ENCODE assay signal across 8 cellular contexts in genomic region chr1:224615861-224616760, GRCh38. TPM values are rescaled to one million over a fixed set of nuclear protein-coding genes. Genes with fewer than 3 reads are reported as not detected.
A peak's percentile ranks its signal among the peaks of the same experiment; 100 is the strongest.
DNase-seq lines count a peak whose midpoint lies in the region; ATAC-seq, FAIRE-seq and TF ChIP-seq lines count a peak whose summit lies in the region.

CNIH3 (plus strand) TSS chr1:224616317; CDS start chr1:224617175, 858 bp downstream.

- no peaks in the 10 kb centered on the region for H3K79me1 ChIP-seq in H9 (ENCODE audit: insufficient read depth, low read depth, low read length, poor library complexity, severe bottlenecking)

- no peak within 1 kb of the TSS for H2BK12ac ChIP-seq in H9 (ENCODE audit: insufficient read length, low read depth, low read length)

- DNase-seq in AG08395 (ENCODE audit: low spot score) (peak; percentile 62), H9 (peak; percentile 90), NCI-H82 treated with DMSO at 0.1 percent for 48 hours (lab: John Stamatoyannopoulos, UW; ENCODE audit: unreplicated experiment) (peak; percentile 13), RCC 7860 (ENCODE audit: low spot score) (no peak)
- DNase-seq in activated naive CD8-positive, alpha-beta T cell treated with anti-CD3 and anti-CD28 coated beads, Interleukin-2, amount 10 ng/mL, durations not matched to agents 7 days and 5 days = peak; percentile 60
- DNase-seq in stimulated activated CD4-positive, alpha-beta T cell treated with anti-CD3 and anti-CD28 coated beads, Interleukin-2, amount 100 ng/mL, for 24 hours = peak; percentile 26 to 54

- WGBS in H9 (ENCODE audit: extremely low coverage, insufficient read length, low lambda C conversion rate) = no CpG with 5 or more reads among the region's 91 CpGs

- H3K27ac ChIP-seq in H9 (ENCODE audit: insufficient read length, low read depth, low read length) (no peak within 1 kb of the TSS), iPS-18a (ENCODE audit: low read length) (no peak within 1 kb of the TSS)

- peak within 1 kb of the TSS; percentile 53 for H3K4me2 ChIP-seq in H9 (ENCODE audit: insufficient read depth, insufficient read length, low read length)

- H3K56ac ChIP-seq in H9 (ENCODE audit: insufficient read length, low read depth, low read length) = no peak within 1 kb of the TSS

- no peak within 1 kb of the TSS for H2BK15ac ChIP-seq in H9 (ENCODE audit: low read depth, low read length)

- peaks cover 23% of the 10 kb centered on the region for H3K23me2 ChIP-seq in H9 (ENCODE audit: insufficient read length, low read depth, low read length, poor library complexity, severe bottlenecking)

- peaks cover 15 to 22% of the 10 kb centered on the region in 2 experiments for H3K4me1 Mint-ChIP-seq in H9
- H3K4me1 Mint-ChIP-seq in activated naive CD8-positive, alpha-beta T cell treated with anti-CD3 and anti-CD28 coated beads, Interleukin-2, amount 10 ng/mL, durations not matched to agents 7 days and 5 days = peaks cover 15% of the 10 kb centered on the region

- H2AK5ac ChIP-seq in H9 (ENCODE audit: insufficient read length, low read length) = no peak within 1 kb of the TSS

- H3K9me3 ChIP-seq in H9 (ENCODE audit: control insufficient read depth, low read depth, low read length) (no peaks in the 10 kb centered on the region), iPS-18a (ENCODE audit: control insufficient read depth, low read depth, low read length) (no peaks in the 10 kb centered on the region)

- H3K4me3 ChIP-seq in iPS-18a (ENCODE audit: low read length) = peak within 1 kb of the TSS; percentile 71

- H3T11ph ChIP-seq in H9 (ENCODE audit: low read length) = no peak within 1 kb of the TSS

- no peak within 1 kb of the TSS for H3K27ac Mint-ChIP-seq in H9
- no peak within 1 kb of the TSS for H3K27ac Mint-ChIP-seq in activated naive CD8-positive, alpha-beta T cell treated with anti-CD3 and anti-CD28 coated beads, Interleukin-2, amount 10 ng/mL, durations not matched to agents 7 days and 5 days

- H2BK120ac ChIP-seq in H9 (ENCODE audit: low read depth, low read length, poor library complexity, severe bottlenecking) = no peak within 1 kb of the TSS

- H3K23ac ChIP-seq in H9 (ENCODE audit: insufficient read length, low read depth, low read length) = no peak within 1 kb of the TSS

- H3K4me3 Mint-ChIP-seq in H9 = peak within 1 kb of the TSS; percentile 64 to 82
- peak within 1 kb of the TSS; percentile 62 for H3K4me3 Mint-ChIP-seq in activated naive CD8-positive, alpha-beta T cell treated with anti-CD3 and anti-CD28 coated beads, Interleukin-2, amount 10 ng/mL, durations not matched to agents 7 days and 5 days

- no peaks in the 10 kb centered on the region for H4K20me1 ChIP-seq in H9 (ENCODE audit: control insufficient read depth, insufficient read depth, insufficient read length)

- H3K18ac ChIP-seq in H9 (ENCODE audit: insufficient read length, low read depth, low read length) = no peak within 1 kb of the TSS

- FAIRE-seq in RCC 7860 (lab: Jason Lieb, UNC) = no peak

- H3K27me3 ChIP-seq in H9 (ENCODE audit: insufficient read depth, low read length) (peaks cover 41% of the 10 kb centered on the region), iPS-18a (ENCODE audit: control insufficient read depth, insufficient read depth, low read length) (peaks cover 74% of the 10 kb centered on the region)

- peak; percentile 65 for ATAC-seq in activated naive CD8-positive, alpha-beta T cell treated with anti-CD3 and anti-CD28 coated beads, Interleukin-2, amount 10 ng/mL, durations not matched to agents 7 days and 5 days (ENCODE audit: low read depth)
- ATAC-seq in GM21390 (IDR thresholded peaks at IDR 0.05; ENCODE audit: unreplicated experiment) = no peak

- peak within 1 kb of the TSS; percentile 83 for H2AFZ ChIP-seq in H9 (ENCODE audit: low read length)

- H3K79me2 ChIP-seq in H9 (ENCODE audit: insufficient read depth, low read length) = no peaks in the 10 kb centered on the region

- peaks cover 93% of the 10 kb centered on the region for H3K27me3 Mint-ChIP-seq in H9 (ENCODE audit: low read depth)
- H3K27me3 Mint-ChIP-seq in activated naive CD8-positive, alpha-beta T cell treated with anti-CD3 and anti-CD28 coated beads, Interleukin-2, amount 10 ng/mL, durations not matched to agents 7 days and 5 days = peaks cover 68% of the 10 kb centered on the region

- peak within 1 kb of the TSS; percentile 14; the same call in 1 of the 2 replicates for H3K14ac ChIP-seq in H9 (ENCODE audit: insufficient read depth, low read length)

- H3K9ac ChIP-seq in H9 (ENCODE audit: extremely low read depth, insufficient read length, low read length) (no peak within 1 kb of the TSS), iPS-18a (ENCODE audit: low read length) (peak within 1 kb of the TSS; percentile 4)

- H2BK20ac ChIP-seq in H9 (ENCODE audit: low read depth, low read length, poor library complexity, severe bottlenecking) = no peak within 1 kb of the TSS

- H4K8ac ChIP-seq in H9 (replicated peaks; ENCODE audit: insufficient read length, low read depth, low read length) = no peak within 1 kb of the TSS

- no peak within 1 kb of the TSS for H4K91ac ChIP-seq in H9 (ENCODE audit: insufficient read length, low read depth, low read length)

- no peaks in the 10 kb centered on the region; a peak in 2 of 7 replicates for H3K36me3 Mint-ChIP-seq in H9 (ENCODE audit: insufficient read depth in 1 of 3, low read depth in 3 of 3)
- H3K36me3 Mint-ChIP-seq in activated naive CD8-positive, alpha-beta T cell treated with anti-CD3 and anti-CD28 coated beads, Interleukin-2, amount 10 ng/mL, durations not matched to agents 7 days and 5 days = no peaks in the 10 kb centered on the region

- POLR2A ChIA-PET in activated naive CD8-positive, alpha-beta T cell treated with anti-CD3 and anti-CD28 coated beads, Interleukin-2, amount 10 ng/mL, durations not matched to agents 7 days and 5 days (lab: Charles Lee) = interaction anchor here (0.8 to 2.5 kb wide), 2 partner anchors 7 to 60 kb away, joined by 3 to 7 read pairs; no protein-coding TSS in a partner anchor

- no peak within 1 kb of the TSS for H3K4ac ChIP-seq in H9 (ENCODE audit: low read depth, low read length)

- H4K5ac ChIP-seq in H9 (ENCODE audit: insufficient read length, low read depth, low read length) = no peak within 1 kb of the TSS

- H3K4me1 ChIP-seq in H9 (ENCODE audit: insufficient read depth, low read length) (no peaks in the 10 kb centered on the region), iPS-18a (ENCODE audit: control insufficient read depth, low read depth, low read length) (peaks cover 7% of the 10 kb centered on the region)

- no peaks in the 10 kb centered on the region for H3K36me3 ChIP-seq in iPS-18a (ENCODE audit: control insufficient read depth, low read depth, low read length)

- no peak within 1 kb of the TSS for H2BK5ac ChIP-seq in H9 (ENCODE audit: insufficient read length, low read length)

- H3K9me3 Mint-ChIP-seq in H9 = peaks cover 2% of the 10 kb centered on the region in 2 experiments; a peak in 1 of 5 replicates
- no peaks in the 10 kb centered on the region for H3K9me3 Mint-ChIP-seq in activated naive CD8-positive, alpha-beta T cell treated with anti-CD3 and anti-CD28 coated beads, Interleukin-2, amount 10 ng/mL, durations not matched to agents 7 days and 5 days

- no peak for TF ChIP-seq CTCF in H9 (conservative IDR thresholded peaks at IDR 0.05)

RNA-seq across cellular contexts. Expression of gene CNIH3, which starts in this region (rescaled TPM):
- 4.2 and 4.4 TPM in 2 replicates for total RNA-seq in H9 (2021)
- 1 to 10 TPM; 1.6 to 2.2 TPM for total RNA-seq in activated naive CD8-positive, alpha-beta T cell treated with anti-CD3 and anti-CD28 coated beads, Interleukin-2, amount 10 ng/mL, durations not matched to agents 7 days and 5 days
